Comparison of ENCODE assay signal across 28 cellular contexts in the genomic region with DNA sequence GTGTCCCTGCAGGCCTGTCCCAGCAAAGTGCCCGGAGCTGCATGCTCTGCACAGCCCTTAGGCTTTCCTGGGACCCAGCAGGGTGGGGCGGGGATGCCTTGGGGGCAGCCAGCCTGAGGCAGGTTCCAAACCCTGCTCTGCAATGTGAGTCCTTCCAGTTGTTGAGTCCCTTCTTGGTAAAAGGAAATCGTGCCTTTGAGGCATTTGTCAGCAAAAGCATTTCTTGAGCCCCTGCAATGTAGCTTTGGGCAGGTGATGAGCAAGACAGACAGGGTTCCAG.
"Had no signal": no experiment of that assay in that cellular context is flagged by ENCODE, and none has a peak within 500 bp of the region (broad histone marks: within the 10 kb centered on the region; RNA-seq: fewer than 3 reads in every experiment).

No MANE protein-coding gene starts in this region.

- H3K4me3 ChIP-seq: cardiac muscle cell, SJCRH30 had no signal

- DNase-seq: activated CD4-positive, alpha-beta T cell treated with anti-CD3 and anti-CD28 coated beads for 48 hours; activated CD4-positive, alpha-beta T cell treated with anti-CD3 and anti-CD28 coated beads, Interleukin-2, amount 50 U/mL, for 4 hours; activated CD4-positive, CD25-positive, alpha-beta regulatory T cell treated with anti-CD3 and anti-CD28 coated beads, Interleukin-2, amount 50 U/mL, for 72 hours; activated CD8-positive, alpha-beta memory T cell treated with anti-CD3 and anti-CD28 coated beads, Interleukin-2, amount 10 ng/mL, durations not matched to agents 7 days and 5 days; activated effector memory CD4-positive, alpha-beta T cell treated with Interleukin-2 at 50 U/mL for 16 hours; activated naive CD4-positive, alpha-beta T cell; activated T-cell treated with anti-CD3 and anti-CD28 coated beads, Interleukin-2, amount 50 U/mL, for 24 hours; amygdala; KG1; NCI-H1092; NCI-H1417 treated with DMSO at 0.1 percent for 48 hours; NCI-H1694; NCI-H2029 treated with DMSO at 0.1 percent for 48 hours; NCI-H510A treated with DMSO at 0.1 percent for 48 hours; NCI-H69; NK-92 treated with Interleukin-12 subunit alpha and Interleukin-12 subunit beta, amount 100 ng/mL, for 24 hours; OCI-M1; Right ventricle myocardium superior; RPMI8226; SJCRH30 had no signal

- ATAC-seq: activated CD8-positive, alpha-beta memory T cell treated with anti-CD3 and anti-CD28 coated beads, Interleukin-2, amount 10 ng/mL, durations not matched to agents 7 days and 5 days; Panc1; SK-N-SH treated with all-trans-retinoic acid at 6 μM for 48 hours had no signal

- H3K4me3 Mint-ChIP-seq: activated CD8-positive, alpha-beta memory T cell treated with anti-CD3 and anti-CD28 coated beads, Interleukin-2, amount 10 ng/mL, durations not matched to agents 7 days and 5 days; activated naive CD4-positive, alpha-beta T cell treated with anti-CD3 and anti-CD28 coated beads, Interleukin-2, amount 50 U/mL, for 24 hours; activated T-cell treated with anti-CD3 and anti-CD28 coated beads, Interleukin-2, amount 50 U/mL, for 24 hours; activated T-helper 1 cell treated with anti-CD3 and anti-CD28 coated beads, Interleukin-12 subunit alpha, Interleukin-12 subunit beta, Interleukin-2, Interleukin-4 antibody, amounts not matched to agents 30 ng/mL and 10 ng/mL and 1 ng/mL, durations not matched to agents 14 hours and 24 hours and 36 hours; brain; T-helper 1 cell treated with Interleukin-12 subunit alpha and Interleukin-12 subunit beta and Interleukin-4 antibody, amounts not matched to agents 30 μg/mL and 1 μg/mL, for 36 hours had no signal

- FAIRE-seq: astrocyte had no signal

- H3K27ac Mint-ChIP-seq: activated CD8-positive, alpha-beta memory T cell treated with anti-CD3 and anti-CD28 coated beads, Interleukin-2, amount 10 ng/mL, durations not matched to agents 7 days and 5 days; activated naive CD4-positive, alpha-beta T cell treated with anti-CD3 and anti-CD28 coated beads, Interleukin-2, amount 50 U/mL, for 24 hours; activated T-cell treated with anti-CD3 and anti-CD28 coated beads, Interleukin-2, amount 50 U/mL, for 24 hours; activated T-helper 1 cell treated with anti-CD3 and anti-CD28 coated beads, Interleukin-12 subunit alpha, Interleukin-12 subunit beta, Interleukin-2, Interleukin-4 antibody, amounts not matched to agents 30 ng/mL and 10 ng/mL and 1 ng/mL, durations not matched to agents 14 hours and 24 hours and 36 hours; brain; T-helper 1 cell treated with Interleukin-12 subunit alpha and Interleukin-12 subunit beta and Interleukin-4 antibody, amounts not matched to agents 30 μg/mL and 1 μg/mL, for 36 hours had no signal

- H3K36me3 ChIP-seq: cardiac muscle cell, SJCRH30 had no signal

- H3K27me3 Mint-ChIP-seq: activated CD8-positive, alpha-beta memory T cell treated with anti-CD3 and anti-CD28 coated beads, Interleukin-2, amount 10 ng/mL, durations not matched to agents 7 days and 5 days; activated naive CD4-positive, alpha-beta T cell treated with anti-CD3 and anti-CD28 coated beads, Interleukin-2, amount 50 U/mL, for 24 hours; activated T-cell treated with anti-CD3 and anti-CD28 coated beads, Interleukin-2, amount 50 U/mL, for 24 hours had no signal

- H3K27ac ChIP-seq: cardiac muscle cell, SJCRH30 had no signal

- H3K27me3 ChIP-seq: cardiac muscle cell, SJCRH30 had no signal

- H3K9me3 Mint-ChIP-seq: activated naive CD4-positive, alpha-beta T cell treated with anti-CD3 and anti-CD28 coated beads, Interleukin-2, amount 50 U/mL, for 24 hours; activated T-helper 1 cell treated with anti-CD3 and anti-CD28 coated beads, Interleukin-12 subunit alpha, Interleukin-12 subunit beta, Interleukin-2, Interleukin-4 antibody, amounts not matched to agents 30 ng/mL and 10 ng/mL and 1 ng/mL, durations not matched to agents 14 hours and 24 hours and 36 hours had no signal

- H3K4me1 ChIP-seq: SJCRH30 had no signal

- H3K4me1 Mint-ChIP-seq: activated CD8-positive, alpha-beta memory T cell treated with anti-CD3 and anti-CD28 coated beads, Interleukin-2, amount 10 ng/mL, durations not matched to agents 7 days and 5 days; activated naive CD4-positive, alpha-beta T cell treated with anti-CD3 and anti-CD28 coated beads, Interleukin-2, amount 50 U/mL, for 24 hours; brain had no signal
